In genomic region chr1:55224729-55225128, GRCh38 we compare ENCODE assay signal across 19 cellular contexts. TPM values are rescaled to one million over a fixed set of nuclear protein-coding genes. Genes with fewer than 3 reads are reported as not detected.
DNase-seq lines count a peak whose midpoint lies in the region; ATAC-seq, FAIRE-seq and TF ChIP-seq lines count a peak whose summit lies in the region.
"Had no signal": no experiment of that assay in that cellular context is flagged by ENCODE, and none has a peak within 500 bp of the region (broad histone marks: within the 10 kb centered on the region; RNA-seq: fewer than 3 reads in every experiment).

No MANE protein-coding gene starts in this region.

- H3K36me3 ChIP-seq in Caco-2 (ENCODE audit: control insufficient read depth, insufficient read depth, low read length), result no peaks in the 10 kb centered on the region
- H3K36me3 ChIP-seq in PC-9 (ENCODE audit: low read depth), result no peaks in the 10 kb centered on the region
- H3K36me3 ChIP-seq in H1 (ENCODE audit: control insufficient read depth in 2 of 4, insufficient read depth in 4 of 4, low read length in 3 of 4), result no peaks in the 10 kb centered on the region
- H3K36me3 ChIP-seq in left ventricle myocardium inferior, result no peaks in the 10 kb centered on the region
- H3K36me3 ChIP-seq in esophagus muscularis mucosa, result no peaks in the 10 kb centered on the region

- H3K4me3 Mint-ChIP-seq in Caco-2 (ENCODE audit: unreplicated experiment) (no peak overlapping the region), Calu3 (ENCODE audit: low read depth, unreplicated experiment) (no peak overlapping the region)
- H3K4me3 Mint-ChIP-seq: CD4-positive, alpha-beta memory T cell had no signal

- no peak for TF ChIP-seq CTCF in Caco-2 (IDR thresholded peaks at IDR 0.05; ENCODE audit: insufficient read depth in 1 of 2, low read depth in 1 of 2, low read length in 1 of 2, severe bottlenecking in 1 of 2, unreplicated experiment in 1 of 2)
- TF ChIP-seq CTCF in Calu3 (IDR thresholded peaks at IDR 0.05; ENCODE audit: unreplicated experiment), result no peak
- TF ChIP-seq CTCF in PC-9 (conservative IDR thresholded peaks at IDR 0.05), result no peak
- TF ChIP-seq CTCF in H1 (IDR thresholded peaks at IDR 0.05; ENCODE audit: control extremely low read depth in 1 of 3, insufficient read depth in 1 of 3, low read depth in 1 of 3, low read length in 3 of 3), result no peak
- no peak for TF ChIP-seq CTCF in left ventricle myocardium inferior (IDR thresholded peaks at IDR 0.05; ENCODE audit: borderline replicate concordance)
- TF ChIP-seq CTCF in esophagus muscularis mucosa (IDR thresholded peaks at IDR 0.05), result no peak

- H3K27me3 ChIP-seq in Caco-2 (replicated peaks; ENCODE audit: control insufficient read depth, insufficient read depth, low read length) (no peaks in the 10 kb centered on the region), PC-9 (ENCODE audit: insufficient read depth, low read depth) (no peaks in the 10 kb centered on the region), H1 (replicated peaks in 1 of 4; ENCODE audit: control insufficient read depth in 3 of 4, extremely low read depth in 1 of 4, insufficient read depth in 3 of 4, low read length in 3 of 4) (no peaks in the 10 kb centered on the region), left ventricle myocardium inferior (ENCODE audit: low read depth) (no peaks in the 10 kb centered on the region), esophagus muscularis mucosa (no peaks in the 10 kb centered on the region)

- ATAC-seq in GM21619 (IDR thresholded peaks at IDR 0.05; ENCODE audit: unreplicated experiment), result no peak
- ATAC-seq: GM12878 had no signal

- H2AK5ac ChIP-seq in H1 (ENCODE audit: low read depth, low read length), result no peak overlapping the region

- H2BK5ac ChIP-seq in H1 (ENCODE audit: low read depth, low read length), result no peak overlapping the region

- H3K9ac ChIP-seq in H1 (replicated peaks in 1 of 4; ENCODE audit: extremely low read depth in 1 of 4, low read depth in 3 of 4, low read length in 3 of 4), result no peak overlapping the region

- no peak overlapping the region for H3K4ac ChIP-seq in H1 (replicated peaks; ENCODE audit: insufficient read length, low read depth, low read length)

- no peak overlapping the region for H3K14ac ChIP-seq in H1 (ENCODE audit: insufficient read length)

- TF ChIP-seq POLR2A in H1 (IDR thresholded peaks at IDR 0.05; ENCODE audit: control extremely low read depth in 1 of 2, low read depth in 2 of 2, low read length in 2 of 2) (no peak), esophagus muscularis mucosa (IDR thresholded peaks at IDR 0.05; ENCODE audit: low read depth) (no peak)

- H3K27ac Mint-ChIP-seq in Caco-2 (ENCODE audit: unreplicated experiment) (peak overlapping the region; percentile 15), Calu3 (ENCODE audit: unreplicated experiment) (peak overlapping the region; percentile 24)
- H3K27ac Mint-ChIP-seq: CD4-positive, alpha-beta memory T cell had no signal

- H3K9me3 Mint-ChIP-seq in Caco-2 (ENCODE audit: unreplicated experiment) (no peaks in the 10 kb centered on the region), Calu3 (ENCODE audit: low read depth, unreplicated experiment) (peaks cover 4% of the 10 kb centered on the region)

- H4K20me1 ChIP-seq in PC-9 (ENCODE audit: insufficient read depth), result no peaks in the 10 kb centered on the region
- no peaks in the 10 kb centered on the region for H4K20me1 ChIP-seq in H1 (replicated peaks in 1 of 2; ENCODE audit: control insufficient read depth in 1 of 2, insufficient read depth in 2 of 2, low read length in 2 of 2)

- TF ChIP-seq RAD21 in H1 (IDR thresholded peaks at IDR 0.05 in 1 of 2, conservative IDR thresholded peaks at IDR 0.05 in 1 of 2; ENCODE audit: low read depth in 2 of 2, low read length in 2 of 2), result no peak

- H3K4me2 ChIP-seq in PC-9 (peak overlapping the region; percentile 19; the same call in 1 of the 2 replicates), H1 (ENCODE audit: insufficient read depth in 1 of 2, low read depth in 2 of 2, low read length in 2 of 2) (no peak overlapping the region)

- H3K9me3 ChIP-seq in Caco-2, result no peaks in the 10 kb centered on the region
- H3K9me3 ChIP-seq in PC-9 (ENCODE audit: insufficient read depth, low read depth), result peaks cover 6% of the 10 kb centered on the region; the same call in 1 of the 2 replicates
- peaks cover 0 to 2% of the 10 kb centered on the region in 2 experiments; a peak in 2 of 4 replicates for H3K9me3 ChIP-seq in H1 (ENCODE audit: insufficient read depth in 2 of 2, low read depth in 1 of 2, low read length in 1 of 2)
- peaks cover 13% of the 10 kb centered on the region for H3K9me3 ChIP-seq in left ventricle myocardium inferior (replicated peaks)
- H3K9me3 ChIP-seq in esophagus muscularis mucosa, result peaks cover 0 to 8% (median 4%) of the 10 kb centered on the region in 4 donors

- H3F3A ChIP-seq in PC-9 (ENCODE audit: insufficient read depth, low read depth), result no peaks in the 10 kb centered on the region

- TF ChIP-seq EP300 in H1 (IDR thresholded peaks at IDR 0.05; ENCODE audit: borderline replicate concordance in 1 of 2, low read depth in 2 of 2, low read length in 2 of 2) (no peak), esophagus muscularis mucosa (IDR thresholded peaks at IDR 0.05) (no peak)

- DNase-seq in Caco-2 (no peak), Calu3 (no peak), PC-9 (no peak), H1 (ENCODE audit: low read depth in 1 of 2, low spot score in 2 of 2) (no peak), left ventricle myocardium inferior (no peak), esophagus muscularis mucosa (ENCODE audit: extremely low spot score) (no peak)
- DNase-seq: C1 segment of cervical spinal cord; CD4-positive, alpha-beta memory T cell; COR-L47; DMS 273 treated with DMSO at 0.1 percent for 48 hours; DMS79; EL; GDM1; GOT3; HCEC 1CT had no signal

- H3K18ac ChIP-seq in H1 (ENCODE audit: extremely low read depth, low read length), result no peak overlapping the region

- no peaks in the 10 kb centered on the region for H3K4me1 ChIP-seq in Caco-2
- peaks cover 8% of the 10 kb centered on the region for H3K4me1 ChIP-seq in PC-9 (replicated peaks; ENCODE audit: insufficient read depth)
- peaks cover 0 to 4% (median 1%) of the 10 kb centered on the region in 4 experiments; a peak in 1 of 7 replicates for H3K4me1 ChIP-seq in H1 (replicated peaks in 1 of 4; ENCODE audit: control insufficient read depth in 3 of 4, insufficient read depth in 4 of 4, low read length in 3 of 4)
- peaks cover 2% of the 10 kb centered on the region for H3K4me1 ChIP-seq in left ventricle myocardium inferior
- peaks cover 0 to 2% (median 0%) of the 10 kb centered on the region in 4 donors for H3K4me1 ChIP-seq in esophagus muscularis mucosa

- no peak overlapping the region for H2BK15ac ChIP-seq in H1 (ENCODE audit: low read length)

- H4K91ac ChIP-seq in H1 (replicated peaks; ENCODE audit: insufficient read length, low read length), result no peak overlapping the region

- CTCF ChIA-PET in Caco-2 (lab: Charles Lee) (no interaction called here), Calu3 (lab: Charles Lee) (no interaction called here), PC-9 (lab: Charles Lee) (interaction anchor here (0.7 kb wide), 1 partner anchor 14 kb away, joined by 3 read pairs; no protein-coding TSS in a partner anchor), H1 (lab: Charles Lee; ENCODE audit: partially characterized antibody) (interaction anchor here (0.6 to 1.1 kb wide), 2 partner anchors 11 to 50 kb away, joined by 3 read pairs; no protein-coding TSS in a partner anchor)

- no peak for FAIRE-seq in H1 (lab: Jason Lieb, UNC)
- FAIRE-seq: D721Med, GM12878, GM19239 had no signal

- intact Hi-C loops in Caco-2 (cut with micrococcal nuclease; ENCODE audit: unreplicated experiment), result no loop called here
- intact Hi-C loops in Calu3 (cut with micrococcal nuclease; ENCODE audit: unreplicated experiment), result no loop called here
- intact Hi-C loops in PC-9 (cut with micrococcal nuclease; ENCODE audit: unreplicated experiment), result no loop called here
- intact Hi-C loops in left ventricle myocardium inferior (cut with micrococcal nuclease), result no loop called here
- intact Hi-C loops in esophagus muscularis mucosa (cut with DNase I), result no loop called here

- H3K9me2 ChIP-seq in PC-9 (ENCODE audit: insufficient read depth), result no peaks in the 10 kb centered on the region

- H3K4me3 ChIP-seq in Caco-2 (ENCODE audit: low read depth, low read length), result no peak overlapping the region
- H3K4me3 ChIP-seq in PC-9, result no peak overlapping the region
- H3K4me3 ChIP-seq in H1 (ENCODE audit: extremely low read depth in 1 of 4, insufficient read depth in 2 of 4, low read depth in 3 of 4, low read length in 4 of 4), result no peak overlapping the region
- no peak overlapping the region for H3K4me3 ChIP-seq in left ventricle myocardium inferior
- H3K4me3 ChIP-seq in esophagus muscularis mucosa, result no peak overlapping the region
- H3K4me3 ChIP-seq: GM12878 had no signal

- peaks cover 5% of the 10 kb centered on the region for H3K36me3 Mint-ChIP-seq in Caco-2 (ENCODE audit: insufficient read depth, unreplicated experiment)
- H3K36me3 Mint-ChIP-seq in Calu3 (ENCODE audit: insufficient read depth, unreplicated experiment), result no peaks in the 10 kb centered on the region
- H3K36me3 Mint-ChIP-seq: CD4-positive, alpha-beta memory T cell had no signal

- no peak overlapping the region for H3K23ac ChIP-seq in H1 (ENCODE audit: insufficient read length)

- H2BK12ac ChIP-seq in H1 (ENCODE audit: low read depth, low read length), result no peak overlapping the region

- H3K27ac ChIP-seq in PC-9, result no peak overlapping the region
- H3K27ac ChIP-seq in H1 (ENCODE audit: low read depth, low read length), result no peak overlapping the region
- no peak overlapping the region for H3K27ac ChIP-seq in left ventricle myocardium inferior (replicated peaks)
- no peak overlapping the region for H3K27ac ChIP-seq in esophagus muscularis mucosa (replicated peaks in 1 of 4)

- WGBS in H1 (ENCODE audit: extremely low coverage in 1 of 2, insufficient coverage in 1 of 2, insufficient read length in 1 of 2, insufficient replicate concordance in 2 of 2, low coverage in 1 of 2, low lambda C conversion rate in 2 of 2, missing lambda C conversion rate in 1 of 2), 2 experiments, result 92% methylated on average over 1 of the region's 1 CpG; no CpG with 5 or more reads in 1 of the 2 experiments
- 93% methylated on average over 1 of the region's 1 CpG for WGBS in esophagus muscularis mucosa

- H3K56ac ChIP-seq in H1 (replicated peaks; ENCODE audit: insufficient read length, low read depth, low read length), result no peak overlapping the region

- BruUV-seq in Caco-2 (replicated peaks; lab: Mats Ljungman, UMichigan), result no TSS peak
- no TSS peak for BruUV-seq in Calu3 (replicated peaks; lab: Mats Ljungman, UMichigan)
- no TSS peak for BruUV-seq in PC-9 (replicated peaks; lab: Mats Ljungman, UMichigan)

- H3K79me2 ChIP-seq in PC-9 (ENCODE audit: low read depth), result no peaks in the 10 kb centered on the region
- H3K79me2 ChIP-seq in H1 (ENCODE audit: control insufficient read depth in 1 of 2, insufficient read depth in 2 of 2, low read length in 2 of 2), result no peaks in the 10 kb centered on the region

- H3K27me3 Mint-ChIP-seq in Caco-2 (ENCODE audit: insufficient read depth, unreplicated experiment), result no peaks in the 10 kb centered on the region
- no peaks in the 10 kb centered on the region for H3K27me3 Mint-ChIP-seq in Calu3 (ENCODE audit: unreplicated experiment)
- H3K27me3 Mint-ChIP-seq: CD4-positive, alpha-beta memory T cell had no signal

- no peak overlapping the region for H2BK20ac ChIP-seq in H1 (ENCODE audit: low read length)

- H3K4me1 Mint-ChIP-seq in Caco-2 (ENCODE audit: low read depth, unreplicated experiment) (no peaks in the 10 kb centered on the region), Calu3 (ENCODE audit: low read depth, unreplicated experiment) (peaks cover 7% of the 10 kb centered on the region)
- H3K4me1 Mint-ChIP-seq: CD4-positive, alpha-beta memory T cell had no signal

- H3K23me2 ChIP-seq in H1 (ENCODE audit: low read depth, low read length), result no peaks in the 10 kb centered on the region

- H4K5ac ChIP-seq in H1 (ENCODE audit: insufficient read length, low read depth, low read length), result no peak overlapping the region

- H3K79me1 ChIP-seq in H1 (ENCODE audit: low read depth, low read length), result no peaks in the 10 kb centered on the region

- POLR2A ChIA-PET in Caco-2 (lab: Charles Lee) (no interaction called here), PC-9 (lab: Charles Lee; ENCODE audit: unreplicated experiment) (no interaction called here), H1 (lab: Charles Lee; ENCODE audit: partially characterized antibody) (interaction anchor here (3.5 kb wide), 1 partner anchor 10 kb away, joined by 24 read pairs; the partner anchor contains the start of gene USP24)

- no peak overlapping the region for H2BK120ac ChIP-seq in H1 (replicated peaks; ENCODE audit: low read depth, low read length)

- no peak overlapping the region; the same call in 1 of the 2 replicates for H2AFZ ChIP-seq in PC-9
- no peak overlapping the region for H2AFZ ChIP-seq in H1 (ENCODE audit: low read length)

- no peak overlapping the region; the same call in 1 of the 2 replicates for H4K8ac ChIP-seq in H1 (ENCODE audit: extremely low read depth, insufficient read depth, low read length)

RNA-seq across cellular contexts. Expression of gene USP24, which starts 9.6 kb away (rescaled TPM):
- 34.7 and 36.4 TPM in 2 replicates for total RNA-seq in Caco-2 (2022)
- total RNA-seq in Calu3 (2022), result 40.3 and 45.3 TPM in 2 replicates
- 56.3 and 61.0 TPM in 2 replicates for total RNA-seq in PC-9 (2021)
- 33.8 and 34.6 TPM in 2 replicates for total RNA-seq in H1 (2021; fragmentation: NEBNext Ultra II Directional; extraction: Animal tissue kit (Norgen Biotek cat#: 25700))
- 7.4 and 11.1 TPM in 2 replicates for polyA plus RNA-seq in H1 (2011; rRNA removed)
- 10.1 TPM for polyA plus RNA-seq in H1 (2011; cell fraction: cytosol; rRNA removed)
- polyA plus RNA-seq in H1 (2011; cell fraction: nucleus; rRNA removed), result 13.1 TPM
- polyA plus RNA-seq in H1 (2012, experiment 1 of 2), result 16.1 to 24.1 TPM (median 16.9 TPM) in 4 replicates
- polyA plus RNA-seq in H1 (2012, experiment 2 of 2), result 1.0 TPM
- 12.8 TPM for polyA plus RNA-seq in H1 (2013, experiment 1 of 2)
- 11.4 TPM for polyA plus RNA-seq in H1 (2013, experiment 2 of 2)
- polyA minus RNA-seq in H1 (2011; rRNA and poly(A)+ RNA removed), result 50.1 and 60.4 TPM in 2 replicates
- polyA minus RNA-seq in H1 (2011; cell fraction: cytosol; rRNA and poly(A)+ RNA removed), result 25.6 TPM
- polyA minus RNA-seq in H1 (2011; cell fraction: nucleus; rRNA and poly(A)+ RNA removed), result 64.3 TPM
- 39.5 TPM for total RNA-seq in left ventricle myocardium inferior
- 10 to 100 TPM; 28.3 to 45.3 (median 37.7) TPM for total RNA-seq in esophagus muscularis mucosa

Comparison
In these comparisons a context has a peak if more than half of its experiments do, and no peak if none do; other contexts are left out.
1. CTCF ChIA-PET loops: an anchor here in PC-9 (0.7 kb wide) and H1 (0.6 to 1.1 kb wide); none called in Caco-2 and Calu3.